In genomic region chr9:72211047-72211446, GRCh38 we compare ENCODE assay signal across 29 cellular contexts.
"Had no signal": no experiment of that assay in that cellular context is flagged by ENCODE, and none has a peak within 500 bp of the region (broad histone marks: within the 10 kb centered on the region; RNA-seq: fewer than 3 reads in every experiment).

No MANE protein-coding gene starts in this region.

- H3K9me3 ChIP-seq: colonic mucosa, gastrocnemius medialis, mucosa of descending colon, neutrophil, right lobe of liver, stomach, thyroid gland, vagina had no signal

- H2AFZ ChIP-seq: parathyroid adenoma had no signal

- ATAC-seq: gastrocnemius medialis; left lobe of liver; natural killer cell treated with Interleukin-12 subunit alpha and Interleukin-12 subunit beta and Interleukin-15 and Interleukin-18, amount 100 ng/mL, for 72 hours; right lobe of liver; stimulated activated effector memory CD8-positive, alpha-beta T cell treated with anti-CD3 and anti-CD28 coated beads, Interleukin-12 subunit alpha, Interleukin-12 subunit beta, amount 100 ng/mL, for 72 hours had no signal

- H3K9ac ChIP-seq: parathyroid adenoma had no signal

- H3K4me3 Mint-ChIP-seq: dendritic cell treated with granulocyte-macrophage colony-stimulating factor and Interleukin-4, amounts not matched to agents 40 ng/mL and 50 ng/mL, for 4 days; endodermal cell; mesothelial cell of epicardium; naive B cell; natural killer cell treated with Interleukin-12 subunit alpha and Interleukin-12 subunit beta and Interleukin-15 and Interleukin-18, amount 100 ng/mL, for 72 hours; neural crest cell; stimulated activated effector memory CD8-positive, alpha-beta T cell treated with anti-CD3 and anti-CD28 coated beads, Interleukin-12 subunit alpha, Interleukin-12 subunit beta, amount 100 ng/mL, for 72 hours had no signal

- H3K79me2 ChIP-seq: parathyroid adenoma had no signal

- H3K27me3 Mint-ChIP-seq: progenitor cell of endocrine pancreas had no signal

- H3K27me3 ChIP-seq: colonic mucosa, gastrocnemius medialis, right lobe of liver, thyroid gland, vagina had no signal

- H3K36me3 Mint-ChIP-seq: mesothelial cell of epicardium; naive B cell; natural killer cell treated with Interleukin-12 subunit alpha and Interleukin-12 subunit beta and Interleukin-15 and Interleukin-18, amount 100 ng/mL, for 72 hours; stimulated activated effector memory CD8-positive, alpha-beta T cell treated with anti-CD3 and anti-CD28 coated beads, Interleukin-12 subunit alpha, Interleukin-12 subunit beta, amount 100 ng/mL, for 72 hours had no signal

- H3K27ac ChIP-seq: colonic mucosa, gastrocnemius medialis, neutrophil, parathyroid adenoma, right lobe of liver, stomach, thyroid gland, vagina had no signal

- H3K27ac Mint-ChIP-seq: dendritic cell treated with granulocyte-macrophage colony-stimulating factor and Interleukin-4, amounts not matched to agents 40 ng/mL and 50 ng/mL, for 4 days; endodermal cell; mesothelial cell of epicardium; naive B cell; natural killer cell treated with Interleukin-12 subunit alpha and Interleukin-12 subunit beta and Interleukin-15 and Interleukin-18, amount 100 ng/mL, for 72 hours; progenitor cell of endocrine pancreas; stimulated activated effector memory CD8-positive, alpha-beta T cell treated with anti-CD3 and anti-CD28 coated beads, Interleukin-12 subunit alpha, Interleukin-12 subunit beta, amount 100 ng/mL, for 72 hours had no signal

- H3K4me1 ChIP-seq: colonic mucosa, gastrocnemius medialis, parathyroid adenoma, stomach, thyroid gland, vagina had no signal

- H3K4me1 Mint-ChIP-seq: endodermal cell; mesothelial cell of epicardium; neural crest cell; stimulated activated effector memory CD8-positive, alpha-beta T cell treated with anti-CD3 and anti-CD28 coated beads, Interleukin-12 subunit alpha, Interleukin-12 subunit beta, amount 100 ng/mL, for 72 hours had no signal

- H3K9me3 Mint-ChIP-seq: dendritic cell treated with granulocyte-macrophage colony-stimulating factor and Interleukin-4, amounts not matched to agents 40 ng/mL and 50 ng/mL, for 4 days; mesothelial cell of epicardium; naive B cell; natural killer cell treated with Interleukin-12 subunit alpha and Interleukin-12 subunit beta and Interleukin-15 and Interleukin-18, amount 100 ng/mL, for 72 hours; neural crest cell; stimulated activated effector memory CD8-positive, alpha-beta T cell treated with anti-CD3 and anti-CD28 coated beads, Interleukin-12 subunit alpha, Interleukin-12 subunit beta, amount 100 ng/mL, for 72 hours had no signal

- H3K4me3 ChIP-seq: colonic mucosa, gastrocnemius medialis, mucosa of descending colon, right lobe of liver, stomach, thyroid gland, vagina had no signal

- DNase-seq: colonic mucosa; effector CD8-positive, alpha-beta T cell; endodermal cell; erythroblast; gastrocnemius medialis; head of caudate nucleus; islet precursor cell; mesenchymal stem cell; mucosa of descending colon; naive B cell; right lobe of liver; small intestine; stimulated activated CD4-positive, alpha-beta T cell treated with anti-CD3 and anti-CD28 coated beads, Interleukin-12 subunit alpha, Interleukin-12 subunit beta, amount 100 ng/mL, for 4 hours; stimulated activated CD4-positive, alpha-beta T cell treated with anti-CD3 and anti-CD28 coated beads, Interleukin-1b, Interleukin-23, amount 100 ng/mL, for 48 hours; stimulated activated CD4-positive, alpha-beta T cell treated with anti-CD3 and anti-CD28 coated beads, Interleukin-4, amount 100 ng/mL, for 1 hour; stimulated activated naive CD4-positive, alpha-beta T cell treated with Interleukin-2 at 50 U/mL for 16 hours; stomach; thyroid gland; trophoblast cell had no signal

- H3K36me3 ChIP-seq: colonic mucosa, gastrocnemius medialis, neutrophil, stomach, thyroid gland, vagina had no signal

- FAIRE-seq: small intestine had no signal
